22 cellular contexts compared by ENCODE assay signal in the genomic region with DNA sequence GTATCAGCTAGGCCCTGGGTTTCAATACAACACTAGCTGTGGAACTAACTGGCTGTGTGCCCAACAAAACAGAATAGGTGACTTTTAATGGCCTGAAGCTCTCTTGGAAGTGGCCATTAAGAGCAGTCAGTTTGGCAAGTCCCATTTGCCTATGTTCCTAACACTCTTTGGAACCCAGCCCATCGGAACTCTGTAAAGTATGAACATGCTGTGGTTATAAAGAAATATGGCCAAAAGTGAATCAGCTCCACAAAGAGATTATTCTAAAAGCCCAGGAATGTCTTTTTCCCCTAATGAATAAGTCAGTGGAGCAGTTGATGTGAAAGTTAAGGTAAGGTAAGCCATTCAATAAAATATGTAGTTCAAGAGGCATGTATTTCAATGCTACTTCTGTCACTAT.
DNase-seq lines count a peak whose midpoint lies in the region; ATAC-seq, FAIRE-seq and TF ChIP-seq lines count a peak whose summit lies in the region.
"Had no signal": no experiment of that assay in that cellular context is flagged by ENCODE, and none has a peak within 500 bp of the region (broad histone marks: within the 10 kb centered on the region; RNA-seq: fewer than 3 reads in every experiment).

No MANE protein-coding gene starts in this region.

- no peaks in the 10 kb centered on the region for H3K4me1 ChIP-seq in kidney (ENCODE audit: control insufficient read depth in 1 of 2, insufficient read depth in 1 of 2, low read depth in 1 of 2, low read length in 2 of 2)
- H3K4me1 ChIP-seq in naive thymus-derived CD4-positive, alpha-beta T cell (ENCODE audit: control insufficient read depth in 2 of 2, insufficient read depth in 2 of 2, low read length in 2 of 2) = no peaks in the 10 kb centered on the region

- CTCF ChIA-PET in naive thymus-derived CD4-positive, alpha-beta T cell (lab: Charles Lee) = no interaction called here

- no peaks in the 10 kb centered on the region for H3K36me3 ChIP-seq in kidney (ENCODE audit: control insufficient read depth in 1 of 2, insufficient read depth in 2 of 2, low read length in 2 of 2)
- no peaks in the 10 kb centered on the region for H3K36me3 ChIP-seq in naive thymus-derived CD4-positive, alpha-beta T cell (ENCODE audit: control insufficient read depth in 2 of 3, insufficient read depth in 3 of 3, low read length in 3 of 3)
- H3K36me3 ChIP-seq: neutrophil, tibial artery had no signal

- no peaks in the 10 kb centered on the region for H3K27me3 Mint-ChIP-seq in naive thymus-derived CD4-positive, alpha-beta T cell

- no peak overlapping the region for H3K9ac ChIP-seq in kidney (ENCODE audit: low read length in 2 of 2)

- no peak overlapping the region for H3K27ac Mint-ChIP-seq in naive thymus-derived CD4-positive, alpha-beta T cell
- H3K27ac Mint-ChIP-seq: CD8-positive, alpha-beta T cell had no signal

- FAIRE-seq in kidney (lab: Jason Lieb, UNC) = peak; percentile 8
- FAIRE-seq: A204.1, bronchial epithelial cell, G401.6 had no signal

- no peak overlapping the region for H3K27ac ChIP-seq in kidney (ENCODE audit: low read depth in 2 of 2, low read length in 2 of 2)
- H3K27ac ChIP-seq in naive thymus-derived CD4-positive, alpha-beta T cell (ENCODE audit: low read depth, low read length) = no peak overlapping the region
- H3K27ac ChIP-seq: neutrophil, tibial artery had no signal

- intact Hi-C loops in kidney (cut with DNase I) = no loop called here
- intact Hi-C loops in naive thymus-derived CD4-positive, alpha-beta T cell (cut with micrococcal nuclease) = no loop called here

- no peaks in the 10 kb centered on the region for H3K9me3 ChIP-seq in kidney (ENCODE audit: control insufficient read depth in 1 of 2, low read length in 2 of 2)
- no peaks in the 10 kb centered on the region for H3K9me3 ChIP-seq in naive thymus-derived CD4-positive, alpha-beta T cell (ENCODE audit: control insufficient read depth in 2 of 3, low read length in 3 of 3)
- H3K9me3 ChIP-seq: neutrophil, tibial artery had no signal

- DNase-seq in A172 (ENCODE audit: low spot score) (peak; percentile 45), LHCN-M2 (ENCODE audit: low read depth) (peak; percentile 76), astrocyte of the hippocampus (ENCODE audit: low read depth, low spot score) (peak; percentile 50), kidney (no peak), NCI-H1436 (lab: John Stamatoyannopoulos, UW) (no peak), UCSD-AML1 (lab: John Stamatoyannopoulos, UW; ENCODE audit: unreplicated experiment) (no peak)
- DNase-seq in naive thymus-derived CD4-positive, alpha-beta T cell = no peak
- DNase-seq in activated CD8-positive, alpha-beta memory T cell treated with anti-CD3 and anti-CD28 coated beads for 24 hours = no peak
- DNase-seq: activated CD4-positive, alpha-beta T cell treated with anti-CD3 and anti-CD28 coated beads for 48 hours; activated naive CD4-positive, alpha-beta T cell treated with anti-CD3 and anti-CD28 coated beads, Interleukin-2, amount 50 U/mL, for 16 hours; CD8-positive, alpha-beta T cell; effector CD8-positive, alpha-beta T cell; foreskin melanocyte; mesendoderm; SHP77 treated with DMSO at 0.1 percent for 48 hours; stimulated activated CD8-positive, alpha-beta memory T cell treated with anti-CD3 and anti-CD28 coated beads, Interleukin-4, amount 100 ng/mL, for 48 hours; tibial artery had no signal

- ATAC-seq in naive thymus-derived CD4-positive, alpha-beta T cell = no peak
- ATAC-seq: CD8-positive, alpha-beta T cell; sciatic nerve had no signal

- no peaks in the 10 kb centered on the region for H3K36me3 Mint-ChIP-seq in naive thymus-derived CD4-positive, alpha-beta T cell
- H3K36me3 Mint-ChIP-seq: CD8-positive, alpha-beta T cell had no signal

- no peaks in the 10 kb centered on the region for H3K4me1 Mint-ChIP-seq in naive thymus-derived CD4-positive, alpha-beta T cell

- H3K27me3 ChIP-seq in naive thymus-derived CD4-positive, alpha-beta T cell (ENCODE audit: control insufficient read depth in 2 of 2, insufficient read depth in 2 of 2, low read length in 2 of 2) = no peaks in the 10 kb centered on the region
- H3K27me3 ChIP-seq: neutrophil, tibial artery had no signal

- POLR2A ChIA-PET in naive thymus-derived CD4-positive, alpha-beta T cell (lab: Charles Lee) = no interaction called here

- H3K4me3 ChIP-seq in kidney (ENCODE audit: low read length in 2 of 2) = no peak overlapping the region
- no peak overlapping the region for H3K4me3 ChIP-seq in naive thymus-derived CD4-positive, alpha-beta T cell (ENCODE audit: low read length)
- H3K4me3 ChIP-seq: tibial artery had no signal

- H3K9me3 Mint-ChIP-seq in naive thymus-derived CD4-positive, alpha-beta T cell = peaks cover 0 to 10% (median 1%) of the 10 kb centered on the region in 11 donors

- TF ChIP-seq CTCF in kidney (IDR thresholded peaks at IDR 0.05; ENCODE audit: borderline replicate concordance, extremely low read depth, insufficient read depth) = no peak

- no peak overlapping the region for H3K4me3 Mint-ChIP-seq in naive thymus-derived CD4-positive, alpha-beta T cell
- H3K4me3 Mint-ChIP-seq: CD8-positive, alpha-beta T cell had no signal

Comparison
In these comparisons a context has a peak if more than half of its experiments do, and no peak if none do; other contexts are left out.
1. DNase-seq: peak in A172 (single experiment), LHCN-M2 (single experiment) and astrocyte of the hippocampus (single experiment); none in kidney (single experiment), naive thymus-derived CD4-positive, alpha-beta T cell (0 of 9), NCI-H1436 (single experiment), activated CD8-positive, alpha-beta memory T cell treated with anti-CD3 and anti-CD28 coated beads for 24 hours (single experiment) and UCSD-AML1 (single experiment).